In the genomic region with DNA sequence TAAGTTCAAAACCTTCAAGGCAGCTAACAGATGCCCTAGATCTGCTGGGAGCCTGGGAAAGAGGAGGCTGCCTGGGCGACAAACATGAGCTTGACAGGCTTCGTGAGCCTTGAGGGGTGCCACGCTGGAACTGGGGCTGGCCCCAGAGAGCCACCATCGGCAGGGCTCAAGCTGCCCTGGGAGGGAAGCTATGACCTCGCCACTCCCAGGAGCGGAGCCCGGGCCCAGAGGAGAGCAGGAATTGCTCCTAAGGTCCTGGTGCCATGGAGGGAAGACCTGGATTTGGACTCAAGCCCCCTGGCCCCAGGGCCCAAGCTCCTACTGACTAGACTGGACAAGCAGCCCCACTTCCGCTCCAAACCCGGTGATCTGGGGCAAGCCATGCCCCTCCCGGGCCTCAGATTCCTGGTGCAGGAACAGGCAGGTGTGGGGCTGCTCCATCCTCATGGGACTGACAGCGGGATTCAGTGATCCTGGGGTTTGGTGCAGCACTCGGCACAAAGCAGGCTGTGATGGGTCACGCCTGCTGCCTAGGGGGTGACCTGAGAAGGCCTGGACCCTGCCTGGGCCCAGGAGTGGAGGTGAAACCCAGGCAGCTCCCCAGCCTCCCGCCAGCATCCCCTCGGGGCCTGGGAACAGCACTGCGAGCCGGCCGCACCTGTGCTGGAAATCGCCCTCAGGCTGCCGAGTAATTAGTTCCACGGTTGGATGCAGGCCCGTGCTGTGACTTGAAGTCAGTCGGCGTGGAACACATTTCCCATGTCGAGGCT, we compare ENCODE assay signal across 24 cellular contexts.
DNase-seq lines count a peak whose midpoint lies in the region; ATAC-seq, FAIRE-seq and TF ChIP-seq lines count a peak whose summit lies in the region.
"Had no signal": no experiment of that assay in that cellular context is flagged by ENCODE, and none has a peak within 500 bp of the region (broad histone marks: within the 10 kb centered on the region; RNA-seq: fewer than 3 reads in every experiment).

No MANE protein-coding gene starts in this region.

- H2BK12ac ChIP-seq in neuronal stem cell (ENCODE audit: low read length) = no peak overlapping the region

- H3K4me2 ChIP-seq in neuronal stem cell (ENCODE audit: insufficient read depth, low read length, poor library complexity, severe bottlenecking) = no peak overlapping the region

- no peak overlapping the region for H2BK120ac ChIP-seq in neuronal stem cell (ENCODE audit: low read depth, low read length)

- no peaks in the 10 kb centered on the region for H3K4me1 Mint-ChIP-seq in activated naive CD4-positive, alpha-beta T cell treated with anti-CD3 and anti-CD28 coated beads, Interleukin-2, amount 10 ng/mL, durations not matched to agents 7 days and 5 days
- no peaks in the 10 kb centered on the region for H3K4me1 Mint-ChIP-seq in Calu3 (ENCODE audit: low read depth, unreplicated experiment)
- H3K4me1 Mint-ChIP-seq: CD4-positive, alpha-beta memory T cell; naive thymus-derived CD4-positive, alpha-beta T cell had no signal

- FAIRE-seq in bronchial epithelial cell (lab: Jason Lieb, UNC) = no peak
- FAIRE-seq: urothelium cell line had no signal

- H3K79me1 ChIP-seq in neuronal stem cell (ENCODE audit: low read depth, low read length) = no peaks in the 10 kb centered on the region

- H3K27ac ChIP-seq in neuronal stem cell (replicated peaks; ENCODE audit: low read length) (no peak overlapping the region), coronary artery (no peak overlapping the region)
- H3K27ac ChIP-seq: dorsolateral prefrontal cortex, heart left ventricle, ovary had no signal

- BruUV-seq in Calu3 (replicated peaks; lab: Mats Ljungman, UMichigan) = no TSS peak

- H3K27me3 ChIP-seq in bronchial epithelial cell (ENCODE audit: control insufficient read depth, insufficient read depth, low read length) (no peaks in the 10 kb centered on the region), neuronal stem cell (ENCODE audit: control insufficient read depth in 3 of 3, insufficient read depth in 3 of 3, low read depth in 1 of 3, low read length in 3 of 3) (peaks cover 2 to 12% (median 7%) of the 10 kb centered on the region in 3 experiments)
- H3K27me3 ChIP-seq: ovary had no signal

- H3K27me3 Mint-ChIP-seq in activated naive CD4-positive, alpha-beta T cell treated with anti-CD3 and anti-CD28 coated beads, Interleukin-2, amount 10 ng/mL, durations not matched to agents 7 days and 5 days = peaks cover 13% of the 10 kb centered on the region
- H3K27me3 Mint-ChIP-seq in Calu3 (ENCODE audit: unreplicated experiment) = peaks cover 70% of the 10 kb centered on the region

- no peak overlapping the region for H3K27ac Mint-ChIP-seq in activated naive CD4-positive, alpha-beta T cell treated with anti-CD3 and anti-CD28 coated beads, Interleukin-2, amount 10 ng/mL, durations not matched to agents 7 days and 5 days
- no peak overlapping the region for H3K27ac Mint-ChIP-seq in Calu3 (ENCODE audit: unreplicated experiment)
- H3K27ac Mint-ChIP-seq: activated naive CD4-positive, alpha-beta T cell treated with anti-CD3 and anti-CD28 coated beads, Interleukin-2, amount 50 U/mL, for 72 hours; CD4-positive, alpha-beta memory T cell; naive thymus-derived CD4-positive, alpha-beta T cell had no signal

- no peak for TF ChIP-seq CTCF in bronchial epithelial cell (IDR thresholded peaks at IDR 0.05; ENCODE audit: insufficient read depth, low read length, severe bottlenecking)
- TF ChIP-seq CTCF in coronary artery (IDR thresholded peaks at IDR 0.05) = no peak
- no peak for TF ChIP-seq CTCF in Calu3 (IDR thresholded peaks at IDR 0.05; ENCODE audit: unreplicated experiment)

- H3K4me3 ChIP-seq in bronchial epithelial cell (ENCODE audit: low read depth, low read length) (no peak overlapping the region), neuronal stem cell (ENCODE audit: low read length in 2 of 2) (no peak overlapping the region), coronary artery (no peak overlapping the region)
- H3K4me3 ChIP-seq: dorsolateral prefrontal cortex, heart left ventricle, ovary had no signal

- H2BK15ac ChIP-seq in neuronal stem cell (ENCODE audit: low read length) = no peak overlapping the region

- no peaks in the 10 kb centered on the region for H3K36me3 Mint-ChIP-seq in activated naive CD4-positive, alpha-beta T cell treated with anti-CD3 and anti-CD28 coated beads, Interleukin-2, amount 10 ng/mL, durations not matched to agents 7 days and 5 days
- no peaks in the 10 kb centered on the region for H3K36me3 Mint-ChIP-seq in Calu3 (ENCODE audit: insufficient read depth, unreplicated experiment)
- H3K36me3 Mint-ChIP-seq: activated naive CD4-positive, alpha-beta T cell treated with anti-CD3 and anti-CD28 coated beads, Interleukin-2, amount 50 U/mL, for 72 hours; CD4-positive, alpha-beta memory T cell had no signal

- H4K8ac ChIP-seq in neuronal stem cell (ENCODE audit: low read depth, low read length) = no peak overlapping the region

- no peaks in the 10 kb centered on the region for H3K4me1 ChIP-seq in neuronal stem cell (ENCODE audit: control insufficient read depth in 2 of 2, insufficient read depth in 1 of 2, low read depth in 1 of 2, low read length in 2 of 2)
- H3K4me1 ChIP-seq: heart left ventricle had no signal

- H4K91ac ChIP-seq in neuronal stem cell (ENCODE audit: low read depth, low read length, poor library complexity) = no peak overlapping the region

- no peak overlapping the region for H3K4me3 Mint-ChIP-seq in activated naive CD4-positive, alpha-beta T cell treated with anti-CD3 and anti-CD28 coated beads, Interleukin-2, amount 10 ng/mL, durations not matched to agents 7 days and 5 days
- H3K4me3 Mint-ChIP-seq in Calu3 (ENCODE audit: low read depth, unreplicated experiment) = no peak overlapping the region
- H3K4me3 Mint-ChIP-seq: activated T-cell treated with anti-CD3 and anti-CD28 coated beads, Interleukin-2, amount 50 U/mL, for 4 hours; CD4-positive, alpha-beta memory T cell; naive thymus-derived CD4-positive, alpha-beta T cell had no signal

- DNase-seq in activated naive CD4-positive, alpha-beta T cell treated with anti-CD3 and anti-CD28 coated beads, Interleukin-2, amount 10 ng/mL, durations not matched to agents 7 days and 5 days = peak; percentile 13
- no peak for DNase-seq in activated naive CD4-positive, alpha-beta T cell (lab: John Stamatoyannopoulos, UW)
- DNase-seq in bronchial epithelial cell (ENCODE audit: low read depth) = peak; percentile 4
- no peak for DNase-seq in neuronal stem cell (ENCODE audit: low spot score)
- DNase-seq in coronary artery (ENCODE audit: low spot score) = no peak
- no peak for DNase-seq in Calu3
- DNase-seq: activated CD4-positive, alpha-beta T cell treated with anti-CD3 and anti-CD28 coated beads, Interleukin-2, amount 50 U/mL, for 4 hours; activated T-cell treated with anti-CD3 and anti-CD28 coated beads, Interleukin-2, amount 50 U/mL, for 4 hours; CD4-positive, alpha-beta memory T cell; central memory CD4-positive, alpha-beta T cell; DMS53; heart left ventricle; IMR-90; naive thymus-derived CD4-positive, alpha-beta T cell; NCI-H1105; NCI-H2107; right cardiac atrium had no signal

- H2BK5ac ChIP-seq in neuronal stem cell (ENCODE audit: low read length) = no peak overlapping the region

- H3K23ac ChIP-seq in neuronal stem cell (ENCODE audit: low read depth, low read length, poor library complexity) = no peak overlapping the region

- H2AFZ ChIP-seq in neuronal stem cell (ENCODE audit: low read length) = no peak overlapping the region

- H3K36me3 ChIP-seq in bronchial epithelial cell (ENCODE audit: control insufficient read depth, insufficient read depth, low read length) (no peaks in the 10 kb centered on the region), neuronal stem cell (replicated peaks in 1 of 2; ENCODE audit: control insufficient read depth in 2 of 2, insufficient read depth in 2 of 2, low read length in 2 of 2) (no peaks in the 10 kb centered on the region)
- H3K36me3 ChIP-seq: heart left ventricle, ovary had no signal

- H3K9me3 Mint-ChIP-seq in activated naive CD4-positive, alpha-beta T cell treated with anti-CD3 and anti-CD28 coated beads, Interleukin-2, amount 10 ng/mL, durations not matched to agents 7 days and 5 days = no peaks in the 10 kb centered on the region
- H3K9me3 Mint-ChIP-seq in Calu3 (ENCODE audit: low read depth, unreplicated experiment) = no peaks in the 10 kb centered on the region
- H3K9me3 Mint-ChIP-seq: activated naive CD4-positive, alpha-beta T cell treated with anti-CD3 and anti-CD28 coated beads, Interleukin-2, amount 50 U/mL, for 72 hours; activated T-cell treated with anti-CD3 and anti-CD28 coated beads, Interleukin-2, amount 50 U/mL, for 4 hours had no signal

- no peak overlapping the region for H3K4ac ChIP-seq in neuronal stem cell (ENCODE audit: low read length)

- H3K9me3 ChIP-seq in neuronal stem cell (replicated peaks in 1 of 2; ENCODE audit: control insufficient read depth in 2 of 2, insufficient read depth in 1 of 2, low read depth in 1 of 2, low read length in 2 of 2) = peaks cover 0 to 8% of the 10 kb centered on the region in 2 donors
- H3K9me3 ChIP-seq: ovary had no signal

- peak overlapping the region; percentile 1 for H2AK5ac ChIP-seq in neuronal stem cell (ENCODE audit: low read depth, low read length)

- CTCF ChIA-PET in activated naive CD4-positive, alpha-beta T cell treated with anti-CD3 and anti-CD28 coated beads, Interleukin-2, amount 10 ng/mL, durations not matched to agents 7 days and 5 days (lab: Charles Lee) = no interaction called here
- CTCF ChIA-PET in Calu3 (lab: Charles Lee) = interaction anchor here (0.7 kb wide), 1 partner anchor 476 kb away, joined by 3 read pairs; no protein-coding TSS in a partner anchor

- H3K18ac ChIP-seq in neuronal stem cell (ENCODE audit: low read length) = peak overlapping the region; percentile 46

- no CpG with 5 or more reads among the region's 25 CpGs for WGBS in neuronal stem cell (ENCODE audit: extremely low coverage in 2 of 2, insufficient read length in 2 of 2, insufficient replicate concordance in 1 of 2), 2 donors

- H3K14ac ChIP-seq in neuronal stem cell (ENCODE audit: low read length) = no peak overlapping the region

- ATAC-seq in GM19395 (IDR thresholded peaks at IDR 0.05; ENCODE audit: unreplicated experiment) (no peak), HG03045 (IDR thresholded peaks at IDR 0.05; ENCODE audit: unreplicated experiment) (no peak)
- ATAC-seq: activated naive CD4-positive, alpha-beta T cell treated with anti-CD3 and anti-CD28 coated beads, Interleukin-2, amount 50 U/mL, for 72 hours; activated T-cell treated with anti-CD3 and anti-CD28 coated beads, Interleukin-2, amount 50 U/mL, for 4 hours; heart left ventricle; left colon; naive thymus-derived CD4-positive, alpha-beta T cell; right cardiac atrium had no signal

- intact Hi-C loops in Calu3 (cut with micrococcal nuclease; ENCODE audit: unreplicated experiment) = no loop called here

- no peak overlapping the region for H3K9ac ChIP-seq in neuronal stem cell (ENCODE audit: low read depth, low read length, poor library complexity)

Comparison
In these comparisons a context has a peak if more than half of its experiments do, and no peak if none do; other contexts are left out.
1. DNase-seq: peak in activated naive CD4-positive, alpha-beta T cell treated with anti-CD3 and anti-CD28 coated beads, Interleukin-2, amount 10 ng/mL, durations not matched to agents 7 days and 5 days (single experiment) and bronchial epithelial cell (single experiment); none in activated naive CD4-positive, alpha-beta T cell (0 of 4), neuronal stem cell (single experiment), coronary artery (single experiment) and Calu3 (single experiment).